Comparison of ENCODE assay signal across 6 cellular contexts in genomic region chr1:46248122-46248920, GRCh38. TPM values are rescaled to one million over a fixed set of nuclear protein-coding genes. Genes with fewer than 3 reads are reported as not detected.
DNase-seq lines count a peak whose midpoint lies in the region; ATAC-seq and TF ChIP-seq lines count a peak whose summit lies in the region.

No MANE protein-coding gene starts in this region.

- H3K4me1 ChIP-seq in right cardiac atrium (ENCODE audit: control insufficient read depth, insufficient read depth, low read length) (peaks cover 2% of the 10 kb centered on the region), testis (no peaks in the 10 kb centered on the region)

- WGBS in right cardiac atrium: 3% methylated on average over 7 of the region's 7 CpGs
- 2 to 3% methylated on average over 7 of the region's 7 CpGs for WGBS in testis, 2 donors

- H3K4me1 Mint-ChIP-seq in CD14-positive monocyte: peaks cover 27% of the 10 kb centered on the region

- peak overlapping the region in 2 of 7 donors; percentile 14 to 64 for H3K27ac Mint-ChIP-seq in CD14-positive monocyte

- H3K9me3 ChIP-seq in right cardiac atrium (ENCODE audit: control insufficient read depth, low read length) (no peaks in the 10 kb centered on the region), testis (no peaks in the 10 kb centered on the region)

- H3K9me3 Mint-ChIP-seq in CD14-positive monocyte: no peaks in the 10 kb centered on the region

- H3K36me3 ChIP-seq in testis (ENCODE audit: low read depth, missing control alignments): no peaks in the 10 kb centered on the region

- no peak for ATAC-seq in right cardiac atrium
- no peak for ATAC-seq in GM19455 (IDR thresholded peaks at IDR 0.05; ENCODE audit: unreplicated experiment)

- H3K27ac ChIP-seq in right cardiac atrium (ENCODE audit: low read length) (no peak overlapping the region), testis (peak overlapping the region in 1 of 2 donors; percentile 18)

- intact Hi-C loops in CD14-positive monocyte (cut with micrococcal nuclease) (loop anchor here (5.0 kb wide), 2 partner anchors 54 to 104 kb away; partner anchors contain the start of genes LRRC41 (in 1 of the 2) and UQCRH (in 1 of the 2)), right cardiac atrium (cut with DNase I) (loop anchor here in 1 of 4 donors (10.0 kb wide), 1 partner anchor 96 kb away; the partner anchor contains the start of gene NSUN4), testis (cut with DNase I; ENCODE audit: low total_unique reads) (no loop called here)

- H3K4me3 Mint-ChIP-seq in CD14-positive monocyte: peak overlapping the region; percentile 81 to 88

- TF ChIP-seq CTCF in CD14-positive monocyte (IDR thresholded peaks at IDR 0.05): no peak
- TF ChIP-seq CTCF in testis (IDR thresholded peaks at IDR 0.05): no peak

- TF ChIP-seq POLR2A in testis (IDR thresholded peaks at IDR 0.05): no peak

- H3K27me3 Mint-ChIP-seq in CD14-positive monocyte (ENCODE audit: low read depth in 3 of 3): peaks cover 0 to 3% (median 0%) of the 10 kb centered on the region in 3 donors

- peaks cover 16 to 28% of the 10 kb centered on the region in 2 donors for H3K36me3 Mint-ChIP-seq in CD14-positive monocyte

- peak overlapping the region; percentile 63 for H3K4me3 ChIP-seq in right cardiac atrium (ENCODE audit: low read length)
- peak overlapping the region; percentile 56 to 60 for H3K4me3 ChIP-seq in testis

- DNase-seq in CD14-positive monocyte (ENCODE audit: low spot score) (no peak), HT1080 (ENCODE audit: low read depth) (peak; percentile 58), SW480 (ENCODE audit: low spot score) (peak; percentile 13), right cardiac atrium (peak; percentile 38 to 76 (median 63)), testis (no peak)

- H3K27me3 ChIP-seq in right cardiac atrium (ENCODE audit: control insufficient read depth, insufficient read depth): no peaks in the 10 kb centered on the region
- no peaks in the 10 kb centered on the region for H3K27me3 ChIP-seq in testis

RNA-seq across cellular contexts. Expression of gene RAD54L, which starts 0.8 kb away (rescaled TPM):
- not detected for polyA plus RNA-seq in CD14-positive monocyte
- total RNA-seq in HT1080 (2014; rRNA removed; shearing (Covaris generic)): 12.2 and 17.6 TPM in 2 replicates
- polyA plus RNA-seq in HT1080 (2015; cell fraction: cytosol; rRNA removed): 13.3 and 14.0 TPM in 2 replicates
- 33.2 and 34.9 TPM in 2 replicates for polyA plus RNA-seq in HT1080 (2015; cell fraction: nucleus; rRNA removed)
- under 1 TPM in 3 of 4 donors, not detected in 1; 0.56 to 0.89 (median 0.74) TPM for total RNA-seq in right cardiac atrium
- polyA plus RNA-seq in right cardiac atrium: 0.16 TPM
- 10 to 100 TPM; 24.5 to 31.4 TPM for total RNA-seq in testis
- polyA plus RNA-seq in testis (ENCODE audit: insufficient read depth, low read depth, low replicate concordance): 17.9 TPM

RNA-seq across cellular contexts. Expression of gene LURAP1, which starts 45.2 kb away (rescaled TPM):
- not detected for polyA plus RNA-seq in CD14-positive monocyte
- total RNA-seq in HT1080 (2014; rRNA removed; shearing (Covaris generic)): 0.40 and 0.63 TPM in 2 replicates
- 0.15 and 0.16 TPM in 2 replicates for polyA plus RNA-seq in HT1080 (2015; cell fraction: cytosol; rRNA removed)
- polyA plus RNA-seq in HT1080 (2015; cell fraction: nucleus; rRNA removed): 0.25 TPM in 1 of 2 replicates, not detected in the other
- total RNA-seq in right cardiac atrium: 1 to 10 TPM; 4.3 to 7.0 (median 5.6) TPM
- polyA plus RNA-seq in right cardiac atrium: 3.8 TPM
- total RNA-seq in testis: 10 to 100 TPM in 1 of 2 donors, 1 to 10 TPM in 1; 7.1 to 15.6 TPM
- 22.3 TPM for polyA plus RNA-seq in testis (ENCODE audit: insufficient read depth, low read depth, low replicate concordance)

RNA-seq across cellular contexts. Expression of gene POMGNT1, which starts 50.1 kb away (rescaled TPM):
- polyA plus RNA-seq in CD14-positive monocyte: 10 to 100 TPM; 10.3 to 12.2 TPM
- 101 and 110 TPM in 2 replicates for total RNA-seq in HT1080 (2014; rRNA removed; shearing (Covaris generic))
- polyA plus RNA-seq in HT1080 (2015; cell fraction: cytosol; rRNA removed): 85.2 and 85.3 TPM in 2 replicates
- 150 and 163 TPM in 2 replicates for polyA plus RNA-seq in HT1080 (2015; cell fraction: nucleus; rRNA removed)
- 10 to 100 TPM; 82.7 to 91.1 (median 87.2) TPM for total RNA-seq in right cardiac atrium
- 60.0 TPM for polyA plus RNA-seq in right cardiac atrium
- 100 to 1,000 TPM; 112 to 133 TPM for total RNA-seq in testis
- 84.9 TPM for polyA plus RNA-seq in testis (ENCODE audit: insufficient read depth, low read depth, low replicate concordance)

RNA-seq across cellular contexts. Expression of gene LRRC41, which starts 55.1 kb away (rescaled TPM):
- polyA plus RNA-seq in CD14-positive monocyte: 10 to 100 TPM; 47.4 to 50.9 TPM
- total RNA-seq in HT1080 (2014; rRNA removed; shearing (Covaris generic)): 92.6 and 103 TPM in 2 replicates
- 62.5 and 65.6 TPM in 2 replicates for polyA plus RNA-seq in HT1080 (2015; cell fraction: cytosol; rRNA removed)
- polyA plus RNA-seq in HT1080 (2015; cell fraction: nucleus; rRNA removed): 79.4 and 98.3 TPM in 2 replicates
- total RNA-seq in right cardiac atrium: 10 to 100 TPM; 37.2 to 46.3 (median 40.1) TPM
- polyA plus RNA-seq in right cardiac atrium: 27.1 TPM
- total RNA-seq in testis: 100 to 1,000 TPM; 123 to 136 TPM
- polyA plus RNA-seq in testis (ENCODE audit: insufficient read depth, low read depth, low replicate concordance): 86.4 TPM

RNA-seq across cellular contexts. Expression of gene UQCRH, which starts 55.2 kb away (rescaled TPM):
- polyA plus RNA-seq in CD14-positive monocyte (100 to 1,000 TPM; 261 to 266 TPM), right cardiac atrium (2,380 TPM), testis (ENCODE audit: insufficient read depth, low read depth, low replicate concordance) (165 TPM)
- 681 and 1,071 TPM in 2 replicates for total RNA-seq in HT1080 (2014; rRNA removed; shearing (Covaris generic))
- 1,199 and 1,247 TPM in 2 replicates for polyA plus RNA-seq in HT1080 (2015; cell fraction: cytosol; rRNA removed)
- 346 and 383 TPM in 2 replicates for polyA plus RNA-seq in HT1080 (2015; cell fraction: nucleus; rRNA removed)
- total RNA-seq in right cardiac atrium (100 to 1,000 TPM; 664 to 870 (median 705) TPM), testis (100 to 1,000 TPM; 183 to 259 TPM)

Comparison
In these comparisons a context has a peak if more than half of its experiments do, and no peak if none do; other contexts are left out.
1. DNase-seq: peak in HT1080 (single experiment), SW480 (single experiment) and right cardiac atrium (3 of 3); none in CD14-positive monocyte (single experiment) and testis (single experiment).